Comparison of ENCODE assay signal across 15 cellular contexts in the genomic region with DNA sequence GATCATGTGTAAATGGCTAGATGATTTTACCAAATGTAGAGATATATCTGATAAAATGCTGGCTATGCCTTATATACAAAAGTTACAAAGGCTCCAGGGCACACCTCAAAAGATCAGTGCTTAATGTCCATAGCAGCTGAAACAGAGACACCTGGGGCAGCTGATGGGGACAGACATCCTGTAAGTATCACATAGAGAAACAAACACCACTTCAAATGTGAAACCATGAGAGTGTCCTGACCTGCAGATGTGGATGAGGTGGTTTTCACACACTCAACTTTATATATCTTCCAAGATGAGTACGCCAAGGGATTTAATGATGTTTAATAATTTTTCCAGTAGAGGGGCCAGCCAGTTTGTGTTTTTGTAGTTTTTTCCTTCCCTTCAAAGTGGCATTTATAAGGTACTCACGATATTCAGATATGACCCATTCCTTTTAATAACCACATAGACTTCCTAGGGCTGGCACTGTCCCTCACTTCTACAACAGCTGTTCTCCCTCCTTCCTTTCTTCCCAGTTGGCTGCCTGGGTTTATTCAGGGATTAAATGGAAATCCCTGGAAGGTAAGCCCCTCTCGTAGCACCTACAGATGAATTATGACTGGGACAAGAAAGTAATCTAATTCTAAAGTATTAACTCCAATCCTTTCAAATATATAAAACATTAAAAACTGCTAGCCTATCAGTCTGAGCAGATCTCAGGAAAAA. TPM values are rescaled to one million over a fixed set of nuclear protein-coding genes. Genes with fewer than 3 reads are reported as not detected.
DNase-seq lines count a peak whose midpoint lies in the region; TF ChIP-seq lines count a peak whose summit lies in the region.
"Had no signal": no experiment of that assay in that cellular context is flagged by ENCODE, and none has a peak within 500 bp of the region (broad histone marks: within the 10 kb centered on the region; RNA-seq: fewer than 3 reads in every experiment).

No MANE protein-coding gene starts in this region.

- intact Hi-C loops in activated CD4-positive, alpha-beta memory T cell treated with anti-CD3 and anti-CD28 coated beads for 36 hours (cut with micrococcal nuclease): no loop called here

- no peak overlapping the region for H3K14ac ChIP-seq in H9 (ENCODE audit: insufficient read depth, low read length)

- no peaks in the 10 kb centered on the region for H3K27me3 Mint-ChIP-seq in H9 (ENCODE audit: low read depth)
- no peaks in the 10 kb centered on the region for H3K27me3 Mint-ChIP-seq in nephron progenitor cell (ENCODE audit: low read depth, poor library complexity)
- no peaks in the 10 kb centered on the region for H3K27me3 Mint-ChIP-seq in activated CD4-positive, alpha-beta memory T cell treated with anti-CD3 and anti-CD28 coated beads for 36 hours
- H3K27me3 Mint-ChIP-seq: T-helper 17 cell had no signal

- no peak overlapping the region for H2AK5ac ChIP-seq in H9 (ENCODE audit: insufficient read length, low read length)

- H3K4me1 Mint-ChIP-seq in H9: no peaks in the 10 kb centered on the region
- no peaks in the 10 kb centered on the region for H3K4me1 Mint-ChIP-seq in nephron progenitor cell
- H3K4me1 Mint-ChIP-seq in activated CD4-positive, alpha-beta memory T cell treated with anti-CD3 and anti-CD28 coated beads for 36 hours (ENCODE audit: low read depth): no peaks in the 10 kb centered on the region
- H3K4me1 Mint-ChIP-seq: T-helper 17 cell had no signal

- no peaks in the 10 kb centered on the region for H3K27me3 ChIP-seq in H9 (ENCODE audit: insufficient read depth, low read length)
- H3K27me3 ChIP-seq: BLaER1 treated with 17β-estradiol and CSF1 and Interleukin-3, amounts not matched to agents 10 nM and 100 nM had no signal

- H3K27ac Mint-ChIP-seq in H9 (peak overlapping the region in 2 of 3 experiments; percentile 29 to 56; a peak in 2 of 7 replicates), nephron progenitor cell (peak overlapping the region; percentile 4)
- no peak overlapping the region for H3K27ac Mint-ChIP-seq in activated CD4-positive, alpha-beta memory T cell treated with anti-CD3 and anti-CD28 coated beads for 36 hours
- H3K27ac Mint-ChIP-seq: T-helper 17 cell had no signal

- no peak overlapping the region for H3K56ac ChIP-seq in H9 (ENCODE audit: insufficient read length, low read depth, low read length)

- no peaks in the 10 kb centered on the region for H3K79me2 ChIP-seq in H9 (ENCODE audit: insufficient read depth, low read length)

- peak; percentile 62 for DNase-seq in DMS53 (lab: John Stamatoyannopoulos, UW)
- no peak for DNase-seq in H9
- peak; percentile 99 for DNase-seq in NCI-H82 treated with DMSO at 0.1 percent for 48 hours (lab: John Stamatoyannopoulos, UW; ENCODE audit: unreplicated experiment)
- DNase-seq in nephron progenitor cell: no peak
- DNase-seq in NCI-H1092 (lab: John Stamatoyannopoulos, UW): no peak
- no peak for DNase-seq in DMS 273 (lab: John Stamatoyannopoulos, UW; ENCODE audit: unreplicated experiment)
- no peak for DNase-seq in activated CD4-positive, alpha-beta memory T cell treated with anti-CD3 and anti-CD28 coated beads for 36 hours
- DNase-seq: NCI-H1092 treated with DMSO at 0.1 percent for 48 hours, NCI-H2107, NCI-H2227 treated with DMSO at 0.1 percent for 48 hours, NCI-H69, PC-3, T-helper 17 cell had no signal

- H3K27ac ChIP-seq in H9 (ENCODE audit: insufficient read length, low read depth, low read length): no peak overlapping the region
- H3K27ac ChIP-seq: BLaER1 treated with 17β-estradiol and CSF1 and Interleukin-3, amounts not matched to agents 10 nM and 100 nM; RWPE1 had no signal

- H2BK15ac ChIP-seq in H9 (ENCODE audit: low read depth, low read length): no peak overlapping the region

- H3K4ac ChIP-seq in H9 (ENCODE audit: low read depth, low read length): no peak overlapping the region

- H3K4me1 ChIP-seq in H9 (ENCODE audit: insufficient read depth, low read length): no peaks in the 10 kb centered on the region
- H3K4me1 ChIP-seq: BLaER1 treated with 17β-estradiol and CSF1 and Interleukin-3, amounts not matched to agents 10 nM and 100 nM had no signal

- H3K18ac ChIP-seq in H9 (ENCODE audit: insufficient read length, low read depth, low read length): no peak overlapping the region

- no peak overlapping the region for H3K9ac ChIP-seq in H9 (ENCODE audit: extremely low read depth, insufficient read length, low read length)
- H3K9ac ChIP-seq: BLaER1 treated with 17β-estradiol and CSF1 and Interleukin-3, amounts not matched to agents 10 nM and 100 nM had no signal

- no peaks in the 10 kb centered on the region for H3K79me1 ChIP-seq in H9 (ENCODE audit: insufficient read depth, low read depth, low read length, poor library complexity, severe bottlenecking)

- no peak overlapping the region for H3K4me3 Mint-ChIP-seq in H9
- no peak overlapping the region for H3K4me3 Mint-ChIP-seq in nephron progenitor cell
- no peak overlapping the region for H3K4me3 Mint-ChIP-seq in activated CD4-positive, alpha-beta memory T cell treated with anti-CD3 and anti-CD28 coated beads for 36 hours
- H3K4me3 Mint-ChIP-seq: T-helper 17 cell had no signal

- no CpG with 5 or more reads among the region's 3 CpGs for WGBS in H9 (ENCODE audit: extremely low coverage, insufficient read length, low lambda C conversion rate)

- no peak overlapping the region for H4K5ac ChIP-seq in H9 (ENCODE audit: insufficient read length, low read depth, low read length)

- no peak overlapping the region for H2BK120ac ChIP-seq in H9 (ENCODE audit: low read depth, low read length, poor library complexity, severe bottlenecking)

- H3K23me2 ChIP-seq in H9 (ENCODE audit: insufficient read length, low read depth, low read length, poor library complexity, severe bottlenecking): no peaks in the 10 kb centered on the region

- POLR2A ChIA-PET in activated CD4-positive, alpha-beta memory T cell treated with anti-CD3 and anti-CD28 coated beads for 36 hours (lab: Charles Lee): no interaction called here

- no peak overlapping the region for H3K4me2 ChIP-seq in H9 (ENCODE audit: insufficient read depth, insufficient read length, low read length)
- H3K4me2 ChIP-seq: BLaER1 treated with 17β-estradiol and CSF1 and Interleukin-3, amounts not matched to agents 10 nM and 100 nM had no signal

- H4K8ac ChIP-seq in H9 (replicated peaks; ENCODE audit: insufficient read length, low read depth, low read length): no peak overlapping the region

- TF ChIP-seq CTCF in H9 (conservative IDR thresholded peaks at IDR 0.05) (no peak), nephron progenitor cell (IDR thresholded peaks at IDR 0.05) (no peak)

- H4K20me1 ChIP-seq in H9 (ENCODE audit: control insufficient read depth, insufficient read depth, insufficient read length): no peaks in the 10 kb centered on the region
- H4K20me1 ChIP-seq: BLaER1 treated with 17β-estradiol and CSF1 and Interleukin-3, amounts not matched to agents 10 nM and 100 nM had no signal

- no peak overlapping the region for H2BK12ac ChIP-seq in H9 (ENCODE audit: insufficient read length, low read depth, low read length)

- no peak overlapping the region for H4K91ac ChIP-seq in H9 (ENCODE audit: insufficient read length, low read depth, low read length)

- H2BK5ac ChIP-seq in H9 (ENCODE audit: insufficient read length, low read length): no peak overlapping the region

- H2BK20ac ChIP-seq in H9 (ENCODE audit: low read depth, low read length, poor library complexity, severe bottlenecking): no peak overlapping the region

- H3K9me3 ChIP-seq in H9 (ENCODE audit: control insufficient read depth, low read depth, low read length): no peaks in the 10 kb centered on the region
- H3K9me3 ChIP-seq: BLaER1 treated with 17β-estradiol and CSF1 and Interleukin-3, amounts not matched to agents 10 nM and 100 nM had no signal

- no peak overlapping the region for H3T11ph ChIP-seq in H9 (ENCODE audit: low read length)

- H3K36me3 Mint-ChIP-seq in H9 (ENCODE audit: insufficient read depth in 1 of 3, low read depth in 3 of 3) (no peaks in the 10 kb centered on the region), nephron progenitor cell (ENCODE audit: low read depth) (no peaks in the 10 kb centered on the region)
- no peaks in the 10 kb centered on the region for H3K36me3 Mint-ChIP-seq in activated CD4-positive, alpha-beta memory T cell treated with anti-CD3 and anti-CD28 coated beads for 36 hours

- no peak overlapping the region for H3K23ac ChIP-seq in H9 (ENCODE audit: insufficient read length, low read depth, low read length)

- H3K9me3 Mint-ChIP-seq in H9 (no peaks in the 10 kb centered on the region), nephron progenitor cell (no peaks in the 10 kb centered on the region)
- H3K9me3 Mint-ChIP-seq in activated CD4-positive, alpha-beta memory T cell treated with anti-CD3 and anti-CD28 coated beads for 36 hours: no peaks in the 10 kb centered on the region

- CTCF ChIA-PET in activated CD4-positive, alpha-beta memory T cell treated with anti-CD3 and anti-CD28 coated beads for 36 hours (lab: Charles Lee): no interaction called here

- no peak overlapping the region for H2AFZ ChIP-seq in H9 (ENCODE audit: low read length)

RNA-seq across cellular contexts. Expression of a gene that starts 50.3 kb away (rescaled TPM):
- 18.6 and 19.8 TPM in 2 replicates for total RNA-seq in H9 (2021)
- total RNA-seq in activated CD4-positive, alpha-beta memory T cell treated with anti-CD3 and anti-CD28 coated beads for 36 hours: 10 to 100 TPM; 14.4 to 14.7 TPM

Comparison
In these comparisons a context has a peak if more than half of its experiments do, and no peak if none do; other contexts are left out.
1. DNase-seq: peak in DMS53 (single experiment) and NCI-H82 treated with DMSO at 0.1 percent for 48 hours (single experiment); none in H9 (single experiment), nephron progenitor cell (single experiment), NCI-H1092 (single experiment), DMS 273 (single experiment) and activated CD4-positive, alpha-beta memory T cell treated with anti-CD3 and anti-CD28 coated beads for 36 hours (single experiment).